Comparison of ENCODE assay signal across 9 cellular contexts in genomic region chr10:47744907-47745306, GRCh38. TPM values are rescaled to one million over a fixed set of nuclear protein-coding genes. Genes with fewer than 3 reads are reported as not detected.
DNase-seq lines count a peak whose midpoint lies in the region; ATAC-seq, FAIRE-seq and TF ChIP-seq lines count a peak whose summit lies in the region.
"Not testable (repeated sequence)": the region's sequence is repeated elsewhere in the genome, so short reads cannot be mapped to it uniquely, and the experiment has no call there.
"Had no signal": no experiment of that assay in that cellular context is flagged by ENCODE, and none has a peak within 500 bp of the region (broad histone marks: within the 10 kb centered on the region; RNA-seq: fewer than 3 reads in every experiment).

No MANE protein-coding gene starts in this region.

- H3K4me1 Mint-ChIP-seq in Calu3 (ENCODE audit: low read depth, unreplicated experiment), result not testable (repeated sequence)

- H3K4me3 Mint-ChIP-seq in Calu3 (ENCODE audit: low read depth, unreplicated experiment), result not testable (repeated sequence)

- intact Hi-C loops in Calu3 (cut with micrococcal nuclease; ENCODE audit: unreplicated experiment); GM12878 (cut with micrococcal nuclease; ENCODE audit: unreplicated experiment); left ventricle myocardium superior (cut with micrococcal nuclease); left lung (cut with DNase I): not testable (repeated sequence)

- RAD21 ChIA-PET in GM12878 (lab: Charles Lee; ENCODE audit: unreplicated experiment), result not testable (repeated sequence)

- SMC1A ChIA-PET in GM12878 (lab: Charles Lee; ENCODE audit: uncharacterized antibody, unreplicated experiment), result not testable (repeated sequence)

- in situ Hi-C loops in GM12878 (cut with MboI), result not testable (repeated sequence)

- not testable (repeated sequence) for H3K27ac Mint-ChIP-seq in Calu3 (ENCODE audit: unreplicated experiment)

- H3K9ac ChIP-seq in GM12878 (ENCODE audit: control insufficient read depth, insufficient read depth, low read length), result not testable (repeated sequence)

- not testable (repeated sequence) for H3K4me3 ChIP-seq in GM12878, left lung

- H2AFZ ChIP-seq in GM12878 (ENCODE audit: control insufficient read depth, low read depth, low read length), result not testable (repeated sequence)

- not testable (repeated sequence) for TF ChIP-seq EP300 in GM12878 (IDR thresholded peaks at IDR 0.05; ENCODE audit: borderline replicate concordance in 1 of 2, control insufficient read depth in 1 of 2, low read depth in 2 of 2, low read length in 2 of 2)

- TF ChIP-seq RAD21 in GM12878 (IDR thresholded peaks at IDR 0.05; ENCODE audit: insufficient read depth, low read depth, low read length), result not testable (repeated sequence)

- not testable (repeated sequence) for H3K9me3 Mint-ChIP-seq in Calu3 (ENCODE audit: low read depth, unreplicated experiment)

- not testable (repeated sequence) for TF ChIP-seq POLR2A in GM12878 (IDR thresholded peaks at IDR 0.05; ENCODE audit: low read depth, low read length)

- H3K4me1 ChIP-seq in GM12878 (ENCODE audit: control insufficient read depth, insufficient read depth, low read length); left lung: not testable (repeated sequence)

- H3K27ac ChIP-seq in GM12878 (ENCODE audit: control insufficient read depth, insufficient read depth); left lung: not testable (repeated sequence)

- not testable (repeated sequence) for FAIRE-seq in GM12878 (lab: Jason Lieb, UNC)

- H3K27me3 Mint-ChIP-seq in Calu3 (ENCODE audit: unreplicated experiment), result not testable (repeated sequence)

- H3K79me2 ChIP-seq in GM12878 (ENCODE audit: control insufficient read depth, insufficient read depth, low read length), result not testable (repeated sequence)

- POLR2A ChIA-PET in GM12878 (lab: Charles Lee), result not testable (repeated sequence)

- not testable (repeated sequence) for DNase-seq in Calu3; GM12878 (ENCODE audit: low read depth, low spot score); left ventricle myocardium superior; left lung
- peak; percentile 16 for DNase-seq in mesenteric fat pad (ENCODE audit: low spot score)

- H3K4me2 ChIP-seq in GM12878 (ENCODE audit: control insufficient read depth, insufficient read depth), result not testable (repeated sequence)

- H3K36me3 ChIP-seq in GM12878 (ENCODE audit: control insufficient read depth in 2 of 2, insufficient read depth in 2 of 2, low read length in 1 of 2); left lung: not testable (repeated sequence)

- peak; percentile 50 for ATAC-seq in GM12878
- ATAC-seq in left ventricle myocardium superior, result peak; percentile 21
- ATAC-seq in left lung, result peak; percentile 9

- TF ChIP-seq CTCF in Calu3 (IDR thresholded peaks at IDR 0.05; ENCODE audit: unreplicated experiment); GM12878 (IDR thresholded peaks at IDR 0.05 in 2 of 3, conservative IDR thresholded peaks at IDR 0.05 in 1 of 3; ENCODE audit: control insufficient read depth in 2 of 3, extremely low read depth in 1 of 3, insufficient read depth in 1 of 3, low read depth in 3 of 3, low read length in 3 of 3); left lung (IDR thresholded peaks at IDR 0.05): not testable (repeated sequence)

- 0% methylated on average over 1 of the region's 5 CpGs for WGBS in GM12878 (ENCODE audit: insufficient coverage, insufficient replicate concordance, low lambda C conversion rate, missing lambda C conversion rate)

- TSS peak; percentile 48 for BruUV-seq in Calu3 (replicated peaks; lab: Mats Ljungman, UMichigan)
- BruUV-seq in GM12878 (replicated peaks; lab: Mats Ljungman, UMichigan), result not testable (repeated sequence)

- not testable (repeated sequence) for H3K27me3 ChIP-seq in GM12878 (replicated peaks in 1 of 2; ENCODE audit: control insufficient read depth in 2 of 2, insufficient read depth in 2 of 2, low read length in 1 of 2); left lung

- H4K20me1 ChIP-seq in GM12878 (ENCODE audit: control insufficient read depth, insufficient read depth), result not testable (repeated sequence)

- H3K9me3 ChIP-seq in GM12878 (replicated peaks; ENCODE audit: control insufficient read depth, insufficient read depth, low read length); left lung: not testable (repeated sequence)

- not testable (repeated sequence) for H3K36me3 Mint-ChIP-seq in Calu3 (ENCODE audit: insufficient read depth, unreplicated experiment)

- CTCF ChIA-PET in Calu3 (lab: Charles Lee); GM12878 (lab: Yijun Ruan, JAX): not testable (repeated sequence)

RNA-seq across cellular contexts. Expression of gene SYT15B, which starts 18.5 kb away (rescaled TPM):
- total RNA-seq in Calu3 (2022), result 0.21 and 0.24 TPM in 2 replicates
- not detected in 2 replicates for total RNA-seq in GM12878 (2013; cell fraction: nucleolus; rRNA removed)
- not detected in 2 replicates for total RNA-seq in GM12878 (2014; rRNA removed)
- not detected in 2 replicates for total RNA-seq in GM12878 (2014; rRNA removed; fragmentation: Illumina TruSeq; extraction: Trizol)
- 0.18 TPM in 1 of 2 replicates, not detected in the other for total RNA-seq in GM12878 (2021)
- not detected for polyA plus RNA-seq in GM12878 (2011; ENCODE audit: low read depth)
- 0.03 TPM in 1 of 2 replicates, not detected in the other for polyA plus RNA-seq in GM12878 (2011; rRNA removed)
- 0.01 and 0.03 TPM in 2 replicates for polyA plus RNA-seq in GM12878 (2011; cell fraction: cytosol; rRNA removed)
- polyA plus RNA-seq in GM12878 (2011; cell fraction: nucleus; rRNA removed), result 0.06 and 0.13 TPM in 2 replicates
- polyA plus RNA-seq in GM12878 (2012), result not detected in 2 replicates
- not detected in 2 replicates for polyA plus RNA-seq in GM12878 (2014; fragmentation: Illumina TruSeq; extraction: Trizol)
- not detected for polyA plus RNA-seq in GM12878 (2014; fragmentation: Nextera tagmentation; extraction: Ambion mirVana)
- not detected in 2 replicates for polyA plus RNA-seq in GM12878 (2014; rRNA removed)
- not detected for polyA plus RNA-seq in GM12878 (2016; fragmentation: Nextera tagmentation; extraction: Ambion mirVana)
- 0.05 and 0.07 TPM in 2 replicates for polyA minus RNA-seq in GM12878 (2011; rRNA and poly(A)+ RNA removed)
- polyA minus RNA-seq in GM12878 (2011; cell fraction: cytosol; rRNA and poly(A)+ RNA removed), result 0.21 and 0.27 TPM in 2 replicates
- not detected in 2 replicates for polyA minus RNA-seq in GM12878 (2011; cell fraction: nucleus; rRNA and poly(A)+ RNA removed)
- total RNA-seq in left ventricle myocardium superior, result 1.8 TPM
- total RNA-seq in left lung, result 10 to 100 TPM; 37.4 to 41.5 TPM
- total RNA-seq in mesenteric fat pad, result 1.2 TPM
- total RNA-seq: B cell, Daoy, G401 had no signal
- polyA plus RNA-seq: CD4-positive, CD25-positive, alpha-beta regulatory T cell had no signal

Comparison
In these comparisons a context has a peak if more than half of its experiments do, and no peak if none do; other contexts are left out.
1. RNA of gene SYT15B, which starts 18.5 kb away (total RNA-seq): 37.4 to 41.5 TPM in left lung; 1.8 TPM in left ventricle myocardium superior (single experiment), 1.2 TPM in mesenteric fat pad (single experiment), 0.21 to 0.24 TPM in Calu3 and 0.18 TPM in GM12878; every median in the first group is over 10 times any median in the second.
2. Peak in every context shown above with its lines, with median percentiles within 50 percentile points of each other: ATAC-seq.